Comparison of ENCODE assay signal across 8 cellular contexts in genomic region chr9:132412089-132412488, GRCh38. TPM values are rescaled to one million over a fixed set of nuclear protein-coding genes. Genes with fewer than 3 reads are reported as not detected.
DNase-seq lines count a peak whose midpoint lies in the region; ATAC-seq and TF ChIP-seq lines count a peak whose summit lies in the region.

No MANE protein-coding gene starts in this region.

- H3K27me3 ChIP-seq in ascending aorta = peaks cover 8% of the 10 kb centered on the region
- no peaks in the 10 kb centered on the region for H3K27me3 ChIP-seq in mesendoderm (ENCODE audit: insufficient read depth, low read length, poor library complexity)

- peak; percentile 38 for DNase-seq in activated CD4-positive, alpha-beta T cell treated with anti-CD3 and anti-CD28 coated beads for 48 hours
- DNase-seq in activated CD4-positive, alpha-beta T cell treated with anti-CD3 and anti-CD28 coated beads, Interleukin-2, amount 50 U/mL, for 1 hour = no peak
- peak; percentile 17 for DNase-seq in NCI-H1694 (lab: John Stamatoyannopoulos, UW)
- DNase-seq in ascending aorta (ENCODE audit: low spot score in 2 of 2) = no peak
- peak; percentile 69 for DNase-seq in mesendoderm
- no peak for DNase-seq in caudate nucleus (lab: John Stamatoyannopoulos, UW)

- H3K9me3 ChIP-seq in ascending aorta = no peaks in the 10 kb centered on the region

- H3K4me1 ChIP-seq in ascending aorta (peaks cover 7 to 12% of the 10 kb centered on the region in 2 donors), mesendoderm (ENCODE audit: control insufficient read depth, low read depth, low read length) (peaks cover 5% of the 10 kb centered on the region)

- H2BK15ac ChIP-seq in mesendoderm (replicated peaks; ENCODE audit: low read depth) = no peak overlapping the region

- no peak overlapping the region for H2BK120ac ChIP-seq in mesendoderm (ENCODE audit: low read depth, low read length)

- H3K4me3 ChIP-seq in ascending aorta = no peak overlapping the region
- H3K4me3 ChIP-seq in mesendoderm (ENCODE audit: low read length) = no peak overlapping the region

- no peak overlapping the region for H3K18ac ChIP-seq in mesendoderm (ENCODE audit: low read length)

- no peaks in the 10 kb centered on the region for H3K79me2 ChIP-seq in mesendoderm (ENCODE audit: control insufficient read depth, insufficient read depth, low read length)

- no peak overlapping the region for H3K27ac ChIP-seq in ascending aorta
- no peak overlapping the region for H3K27ac ChIP-seq in mesendoderm (ENCODE audit: low read depth, low read length)
- H3K27ac ChIP-seq in caudate nucleus (ENCODE audit: low read depth, low read length) = no peak overlapping the region

- no peak overlapping the region for H2AK5ac ChIP-seq in mesendoderm (ENCODE audit: low read length)

- H3K23ac ChIP-seq in mesendoderm (ENCODE audit: low read length) = no peak overlapping the region

- H3K36me3 ChIP-seq in ascending aorta (no peaks in the 10 kb centered on the region), mesendoderm (ENCODE audit: control insufficient read depth, insufficient read depth, low read length) (no peaks in the 10 kb centered on the region)

- WGBS in mesendoderm (ENCODE audit: extremely low coverage, insufficient coverage, low lambda C conversion rate) = no CpG with 5 or more reads among the region's 8 CpGs

- no peak overlapping the region for H2BK5ac ChIP-seq in mesendoderm (ENCODE audit: low read length)

- H3K9ac ChIP-seq in mesendoderm (ENCODE audit: low read length) = no peak overlapping the region

- no peak overlapping the region for H3K4me2 ChIP-seq in mesendoderm (ENCODE audit: low read length)

- no peak overlapping the region for H3K4ac ChIP-seq in mesendoderm (ENCODE audit: low read depth, low read length)

- ATAC-seq in HG03378 (IDR thresholded peaks at IDR 0.05; ENCODE audit: unreplicated experiment) (no peak), GM18867 (IDR thresholded peaks at IDR 0.05; ENCODE audit: unreplicated experiment) (no peak)

- H3K79me1 ChIP-seq in mesendoderm (ENCODE audit: low read length) = no peaks in the 10 kb centered on the region

- H3K56ac ChIP-seq in mesendoderm (ENCODE audit: low read length) = no peak overlapping the region

- intact Hi-C loops in ascending aorta (cut with DNase I) = no loop called here

- H4K5ac ChIP-seq in mesendoderm (ENCODE audit: low read length) = no peak overlapping the region

- TF ChIP-seq CTCF in ascending aorta (IDR thresholded peaks at IDR 0.05) = peak in 2 of 3 experiments; percentile 24 to 46

- no peak overlapping the region for H4K8ac ChIP-seq in mesendoderm (ENCODE audit: low read depth, low read length)

RNA-seq across cellular contexts. Expression of gene CFAP77, which starts 2.1 kb away (rescaled TPM):
- not detected for total RNA-seq in ascending aorta
- 0.41 TPM for polyA plus RNA-seq in mesendoderm (2013, experiment 1 of 2)
- polyA plus RNA-seq in mesendoderm (2013, experiment 2 of 2) = 0.24 TPM

RNA-seq across cellular contexts. Expression of gene TTF1, which starts 5.4 kb away (rescaled TPM):
- total RNA-seq in ascending aorta = 2.3 TPM
- 30.9 TPM for polyA plus RNA-seq in mesendoderm (2013, experiment 1 of 2)
- polyA plus RNA-seq in mesendoderm (2013, experiment 2 of 2) = 31.3 TPM

RNA-seq across cellular contexts. Expression of gene SETX, which starts 57.3 kb away (rescaled TPM):
- 31.2 TPM for total RNA-seq in ascending aorta
- 17.5 TPM for polyA plus RNA-seq in mesendoderm (2013, experiment 1 of 2)
- polyA plus RNA-seq in mesendoderm (2013, experiment 2 of 2) = 16.4 TPM

Comparison
In these comparisons a context has a peak if more than half of its experiments do, and no peak if none do; other contexts are left out.
1. DNase-seq: peak in activated CD4-positive, alpha-beta T cell treated with anti-CD3 and anti-CD28 coated beads for 48 hours (single experiment), NCI-H1694 (single experiment) and mesendoderm (single experiment); none in activated CD4-positive, alpha-beta T cell treated with anti-CD3 and anti-CD28 coated beads, Interleukin-2, amount 50 U/mL, for 1 hour (single experiment), ascending aorta (0 of 2) and caudate nucleus (0 of 61).